ENCODE assay signal across 19 cellular contexts in genomic region chr18:28404721-28405120, GRCh38.
DNase-seq lines count a peak whose midpoint lies in the region; ATAC-seq and TF ChIP-seq lines count a peak whose summit lies in the region.
"Had no signal": no experiment of that assay in that cellular context is flagged by ENCODE, and none has a peak within 500 bp of the region (broad histone marks: within the 10 kb centered on the region; RNA-seq: fewer than 3 reads in every experiment).

No MANE protein-coding gene starts in this region.

- in situ Hi-C loops in GM23248 (cut with MboI) = no loop called here

- no peaks in the 10 kb centered on the region for H3K9me2 ChIP-seq in GM23248 (ENCODE audit: insufficient read depth)

- H3K9me3 ChIP-seq in GM23248 (ENCODE audit: low read depth) (no peaks in the 10 kb centered on the region), smooth muscle cell (replicated peaks; ENCODE audit: low read depth) (no peaks in the 10 kb centered on the region)
- H3K9me3 ChIP-seq: BE2C; BLaER1 treated with 17β-estradiol and CSF1 and Interleukin-3, amounts not matched to agents 10 nM and 100 nM had no signal

- TF ChIP-seq CTCF in smooth muscle cell (IDR thresholded peaks at IDR 0.05; ENCODE audit: borderline replicate concordance, insufficient read depth, poor library complexity, severe bottlenecking) = no peak

- H3K27ac ChIP-seq in GM23248 = no peak overlapping the region
- no peak overlapping the region for H3K27ac ChIP-seq in smooth muscle cell (ENCODE audit: low read depth)
- H3K27ac ChIP-seq: 22Rv1; BLaER1 treated with 17β-estradiol and CSF1 and Interleukin-3, amounts not matched to agents 10 nM and 100 nM had no signal

- H3F3A ChIP-seq in GM23248 (ENCODE audit: insufficient read depth) = no peaks in the 10 kb centered on the region; the same call in 1 of the 2 replicates
- no peaks in the 10 kb centered on the region for H3F3A ChIP-seq in smooth muscle cell (ENCODE audit: low read depth)

- H3K9ac ChIP-seq in GM23248 (no peak overlapping the region), smooth muscle cell (ENCODE audit: low read depth) (no peak overlapping the region)
- H3K9ac ChIP-seq: BLaER1 treated with 17β-estradiol and CSF1 and Interleukin-3, amounts not matched to agents 10 nM and 100 nM had no signal

- H2AFZ ChIP-seq in GM23248 = no peak overlapping the region
- peak overlapping the region; percentile 21 for H2AFZ ChIP-seq in smooth muscle cell (ENCODE audit: low read depth)
- H2AFZ ChIP-seq: GM23338 had no signal

- intact Hi-C loops in left ventricle myocardium superior (cut with micrococcal nuclease) = no loop called here

- peaks cover 7% of the 10 kb centered on the region; the same call in 1 of the 2 replicates for H3K4me1 ChIP-seq in GM23248 (ENCODE audit: insufficient read depth)
- H3K4me1 ChIP-seq in smooth muscle cell (ENCODE audit: low read depth) = no peaks in the 10 kb centered on the region
- H3K4me1 ChIP-seq: BE2C; BLaER1 treated with 17β-estradiol and CSF1 and Interleukin-3, amounts not matched to agents 10 nM and 100 nM had no signal

- 0 to 3% methylated on average over 1 of the region's 1 CpG for WGBS in GM23248 (ENCODE audit: low coverage in 1 of 2, low lambda C conversion rate in 2 of 2, missing lambda C conversion rate in 2 of 2), 2 experiments
- 83% methylated on average over 1 of the region's 1 CpG for WGBS in smooth muscle cell (ENCODE audit: low lambda C conversion rate)

- DNase-seq in AG20443 (ENCODE audit: low spot score) (peak; percentile 12), GM23248 (peak; percentile 63), LHCN-M2 (ENCODE audit: low read depth) (peak; percentile 43), smooth muscle cell (lab: John Stamatoyannopoulos, UW; ENCODE audit: unreplicated experiment) (no peak), left ventricle myocardium superior (no peak), HT-29 (ENCODE audit: low spot score) (no peak)
- no peak for DNase-seq in activated effector memory CD4-positive, alpha-beta T cell treated with Interleukin-2 at 50 U/mL for 16 hours
- DNase-seq: AML-193; BE2C; CD4-positive, alpha-beta T cell; CD8-positive, alpha-beta memory T cell; DMS53; DMS79 treated with DMSO at 0.1 percent for 48 hours; H9; HFFc6 had no signal

- no peak overlapping the region for H3K4me2 ChIP-seq in GM23248 (ENCODE audit: unreplicated experiment)
- H3K4me2 ChIP-seq in smooth muscle cell = no peak overlapping the region
- H3K4me2 ChIP-seq: BLaER1 treated with 17β-estradiol and CSF1 and Interleukin-3, amounts not matched to agents 10 nM and 100 nM; GM23338 had no signal

- no peaks in the 10 kb centered on the region for H3K79me2 ChIP-seq in GM23248 (ENCODE audit: insufficient read depth)
- H3K79me2 ChIP-seq in smooth muscle cell (ENCODE audit: low read depth) = no peaks in the 10 kb centered on the region

- H4K20me1 ChIP-seq in GM23248 (ENCODE audit: insufficient read depth) (no peaks in the 10 kb centered on the region), smooth muscle cell (ENCODE audit: low read depth) (no peaks in the 10 kb centered on the region)
- H4K20me1 ChIP-seq: BLaER1 treated with 17β-estradiol and CSF1 and Interleukin-3, amounts not matched to agents 10 nM and 100 nM had no signal

- no peak overlapping the region for H3K4me3 ChIP-seq in GM23248
- H3K4me3 ChIP-seq in smooth muscle cell = no peak overlapping the region
- H3K4me3 ChIP-seq: BLaER1 treated with 17β-estradiol and CSF1 and Interleukin-3, amounts not matched to agents 10 nM and 100 nM; GM12878; GM23338 had no signal

- no peaks in the 10 kb centered on the region for H3K27me3 ChIP-seq in GM23248 (replicated peaks; ENCODE audit: insufficient read depth)
- H3K27me3 ChIP-seq in smooth muscle cell (ENCODE audit: low read depth) = no peaks in the 10 kb centered on the region
- H3K27me3 ChIP-seq: BE2C; BLaER1 treated with 17β-estradiol and CSF1 and Interleukin-3, amounts not matched to agents 10 nM and 100 nM had no signal

- no peak for ATAC-seq in left ventricle myocardium superior
- ATAC-seq: GM12878, GM23338 had no signal

- H3K36me3 ChIP-seq in GM23248 (ENCODE audit: low read depth) (no peaks in the 10 kb centered on the region), smooth muscle cell (ENCODE audit: low read depth) (no peaks in the 10 kb centered on the region)
- H3K36me3 ChIP-seq: BE2C; BLaER1 treated with 17β-estradiol and CSF1 and Interleukin-3, amounts not matched to agents 10 nM and 100 nM had no signal

Comparison
In these comparisons a context has a peak if more than half of its experiments do, and no peak if none do; other contexts are left out.
1. DNase-seq: peak in AG20443 (single experiment), GM23248 (single experiment) and LHCN-M2 (single experiment); none in smooth muscle cell (single experiment), left ventricle myocardium superior (single experiment), HT-29 (single experiment) and activated effector memory CD4-positive, alpha-beta T cell treated with Interleukin-2 at 50 U/mL for 16 hours (single experiment).